ENCODE assay signal across 11 cellular contexts in the genomic region with DNA sequence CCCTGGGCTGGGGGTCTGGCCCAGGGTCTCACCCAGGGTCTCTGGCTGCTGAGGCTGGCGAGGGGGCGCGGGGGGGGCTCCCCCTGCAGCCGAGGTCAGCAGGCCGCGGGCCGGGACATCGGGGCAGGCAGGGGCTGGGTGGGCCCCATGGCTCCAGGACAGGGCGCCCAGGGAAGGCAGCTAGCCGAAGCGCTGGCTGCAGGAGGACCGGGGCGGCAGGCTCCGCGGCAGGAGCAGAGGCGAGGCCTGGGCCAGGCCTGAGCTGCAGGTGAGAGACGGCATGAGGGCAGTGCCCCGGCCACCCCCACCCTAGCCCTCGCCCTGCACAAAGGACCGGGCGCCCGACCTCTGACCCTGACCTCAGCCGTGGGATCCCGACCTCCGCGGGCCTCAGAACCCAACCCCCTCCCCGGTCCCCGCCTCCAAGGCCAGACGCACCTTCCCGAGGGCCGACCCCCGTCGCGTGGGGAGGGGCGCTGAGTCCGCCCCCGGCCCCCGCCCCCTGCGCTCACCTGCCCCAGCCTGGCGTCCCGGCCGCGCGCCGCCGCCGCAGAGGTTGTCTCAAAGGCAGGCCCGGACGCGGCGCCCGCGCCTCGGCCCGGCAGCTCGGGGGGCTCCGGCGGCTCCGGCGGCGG. TPM values are rescaled to one million over a fixed set of nuclear protein-coding genes. Genes with fewer than 3 reads are reported as not detected.
DNase-seq lines count a peak whose midpoint lies in the region; ATAC-seq and TF ChIP-seq lines count a peak whose summit lies in the region.
"Had no signal": no experiment of that assay in that cellular context is flagged by ENCODE, and none has a peak within 500 bp of the region (broad histone marks: within the 10 kb centered on the region; RNA-seq: fewer than 3 reads in every experiment).

No MANE protein-coding gene starts in this region.

- no peak overlapping the region for H3K27ac Mint-ChIP-seq in WTC11

- H3K27ac ChIP-seq in heart right ventricle (peak overlapping the region in 9 of 10 donors; percentile 36 to 78 (median 62)), layer of hippocampus (ENCODE audit: low read depth, low read length) (peak overlapping the region; percentile 4), upper lobe of left lung (peak overlapping the region in 2 of 4 donors; percentile 12 to 31)

- H3K36me3 Mint-ChIP-seq in WTC11: no peaks in the 10 kb centered on the region

- TF ChIP-seq POLR2A in upper lobe of left lung (IDR thresholded peaks at IDR 0.05): no peak

- H3K4me1 ChIP-seq in heart right ventricle: peaks cover 17 to 54% (median 37%) of the 10 kb centered on the region in 9 donors
- peaks cover 40 to 66% (median 51%) of the 10 kb centered on the region in 4 donors for H3K4me1 ChIP-seq in upper lobe of left lung

- 6% methylated on average over 54 to 61 of the region's 61 CpGs for WGBS in heart right ventricle, 2 donors
- WGBS in upper lobe of left lung, 2 donors: 17% methylated on average over 14 of the region's 61 CpGs; no CpG with 5 or more reads in 1 of the 2 donors

- CTCF ChIA-PET in WTC11 (lab: Charles Lee): interaction anchor here (0.6 to 8.9 kb wide), 14 partner anchors 14 to 496 kb away, joined by 3 to 143 read pairs (median 5); partner anchors contain the start of genes NPDC1, SAPCD2 and TPRN

- POLR2A ChIA-PET in WTC11 (lab: Charles Lee): interaction anchor here (2.8 kb wide), 1 partner anchor 21 kb away, joined by 12 read pairs; the partner anchor contains the start of gene TPRN

- peaks cover 4% of the 10 kb centered on the region; the same call in 1 of the 2 replicates for H3K4me1 Mint-ChIP-seq in WTC11

- intact Hi-C loops in heart right ventricle (cut with DNase I) (loop anchor here in 6 of 10 donors (2.0 to 5.0 kb wide), 4 partner anchors 19 to 34 kb away; partner anchors contain the start of genes ANAPC2 (in 5 of the 6), SSNA1 (in 5 of the 6), TPRN (in 1 of the 6) and TUBB4B (in 1 of the 6)), cardiac septum (cut with DNase I) (loop anchor here (2.0 kb wide), 2 partner anchors 21 to 33 kb away; partner anchors contain the start of genes ANAPC2, SSNA1 and TPRN), sciatic nerve (cut with DNase I) (no loop called here)

- H3K9me3 Mint-ChIP-seq in WTC11: no peaks in the 10 kb centered on the region

- no peak for TF ChIP-seq EP300 in upper lobe of left lung (IDR thresholded peaks at IDR 0.05)

- H3K4me3 Mint-ChIP-seq in WTC11: no peak overlapping the region

- H3K4me3 ChIP-seq in heart right ventricle (peak overlapping the region; percentile 18 to 64 (median 50)), upper lobe of left lung (peak overlapping the region; percentile 22 to 66 (median 56))

- H3K27me3 ChIP-seq in heart right ventricle (peaks cover 0 to 5% (median 0%) of the 10 kb centered on the region in 7 donors), layer of hippocampus (ENCODE audit: control insufficient read depth, insufficient read depth, low read length) (peaks cover 2% of the 10 kb centered on the region), upper lobe of left lung (peaks cover 0 to 4% (median 0%) of the 10 kb centered on the region in 4 donors)

- no peaks in the 10 kb centered on the region for H3K27me3 Mint-ChIP-seq in WTC11 (ENCODE audit: low read depth)

- no peak for ATAC-seq in heart right ventricle
- ATAC-seq in WTC11: peak; percentile 9
- no peak for ATAC-seq in upper lobe of left lung (ENCODE audit: low FRiP score in 2 of 2)
- ATAC-seq in GM21723 (IDR thresholded peaks at IDR 0.05; ENCODE audit: unreplicated experiment): no peak
- ATAC-seq in sciatic nerve: no peak

- H3K36me3 ChIP-seq in heart right ventricle (peaks cover 0 to 2% (median 0%) of the 10 kb centered on the region in 9 donors), upper lobe of left lung (peaks cover 0 to under 1% (median 0%) of the 10 kb centered on the region in 4 donors)

- TF ChIP-seq CTCF in heart right ventricle (IDR thresholded peaks at IDR 0.05) (no peak), WTC11 (IDR thresholded peaks at IDR 0.05) (no peak), upper lobe of left lung (IDR thresholded peaks at IDR 0.05) (no peak)

- no peaks in the 10 kb centered on the region for H3K9me3 ChIP-seq in heart right ventricle
- no peaks in the 10 kb centered on the region for H3K9me3 ChIP-seq in upper lobe of left lung

- DNase-seq in heart right ventricle (no peak), cardiac septum (ENCODE audit: low spot score) (no peak), WTC11 (ENCODE audit: low spot score) (peak; percentile 68), upper lobe of left lung (peak in 1 of 2 donors; percentile 90), sciatic nerve (ENCODE audit: low spot score) (no peak)
- DNase-seq in activated effector memory CD4-positive, alpha-beta T cell treated with Interleukin-2 at 50 U/mL for 16 hours: no peak
- DNase-seq: T-helper 9 cell had no signal

TF ChIP-seq in WTC11, 78 proteins besides CTCF, POLR2A, EP300 and RAD21:
- TF ChIP-seq IRF2 (CRISPR knock-in tag; IDR thresholded peaks at IDR 0.05; ENCODE audit: borderline replicate concordance, low read depth) (no peak), SMAD3 (CRISPR knock-in tag; IDR thresholded peaks at IDR 0.05; ENCODE audit: borderline replicate concordance) (no peak), TCF7 (CRISPR knock-in tag; IDR thresholded peaks at IDR 0.05; ENCODE audit: low read depth) (no peak), SP1 (CRISPR knock-in tag; conservative IDR thresholded peaks at IDR 0.05) (peak; percentile 53; the same call in 1 of the 2 replicates), TP53 (CRISPR knock-in tag; IDR thresholded peaks at IDR 0.05) (no peak), ZNF232 (CRISPR knock-in tag; IDR thresholded peaks at IDR 0.05) (no peak), FOXP1 (CRISPR knock-in tag; IDR thresholded peaks at IDR 0.05; ENCODE audit: borderline replicate concordance) (0 out of 2 replicates have a peak, but pooled peaks have one; percentile 34), ZNF396 (CRISPR knock-in tag; IDR thresholded peaks at IDR 0.05; ENCODE audit: borderline replicate concordance) (no peak), ZNF138 (CRISPR knock-in tag; conservative IDR thresholded peaks at IDR 0.05) (no peak)
- TF ChIP-seq, protein P1, sequence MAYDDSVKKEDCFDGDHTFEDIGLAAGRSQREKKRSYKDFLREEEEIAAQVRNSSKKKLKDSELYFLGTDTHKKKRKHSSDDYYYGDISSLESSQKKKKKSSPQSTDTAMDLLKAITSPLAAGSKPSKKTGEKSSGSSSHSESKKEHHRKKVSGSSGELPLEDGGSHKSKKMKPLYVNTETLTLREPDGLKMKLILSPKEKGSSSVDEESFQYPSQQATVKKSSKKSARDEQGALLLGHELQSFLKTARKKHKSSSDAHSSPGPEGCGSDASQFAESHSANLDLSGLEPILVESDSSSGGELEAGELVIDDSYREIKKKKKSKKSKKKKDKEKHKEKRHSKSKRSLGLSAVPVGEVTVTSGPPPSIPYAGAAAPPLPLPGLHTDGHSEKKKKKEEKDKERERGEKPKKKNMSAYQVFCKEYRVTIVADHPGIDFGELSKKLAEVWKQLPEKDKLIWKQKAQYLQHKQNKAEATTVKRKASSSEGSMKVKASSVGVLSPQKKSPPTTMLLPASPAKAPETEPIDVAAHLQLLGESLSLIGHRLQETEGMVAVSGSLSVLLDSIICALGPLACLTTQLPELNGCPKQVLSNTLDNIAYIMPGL (CRISPR knock-in tag; IDR thresholded peaks at IDR 0.05): peak; percentile 45; the same call in 1 of the 2 replicates
- TF ChIP-seq, protein P2, sequence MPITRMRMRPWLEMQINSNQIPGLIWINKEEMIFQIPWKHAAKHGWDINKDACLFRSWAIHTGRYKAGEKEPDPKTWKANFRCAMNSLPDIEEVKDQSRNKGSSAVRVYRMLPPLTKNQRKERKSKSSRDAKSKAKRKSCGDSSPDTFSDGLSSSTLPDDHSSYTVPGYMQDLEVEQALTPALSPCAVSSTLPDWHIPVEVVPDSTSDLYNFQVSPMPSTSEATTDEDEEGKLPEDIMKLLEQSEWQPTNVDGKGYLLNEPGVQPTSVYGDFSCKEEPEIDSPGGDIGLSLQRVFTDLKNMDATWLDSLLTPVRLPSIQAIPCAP (CRISPR knock-in tag; IDR thresholded peaks at IDR 0.05): no peak
- TF ChIP-seq, protein P3, sequence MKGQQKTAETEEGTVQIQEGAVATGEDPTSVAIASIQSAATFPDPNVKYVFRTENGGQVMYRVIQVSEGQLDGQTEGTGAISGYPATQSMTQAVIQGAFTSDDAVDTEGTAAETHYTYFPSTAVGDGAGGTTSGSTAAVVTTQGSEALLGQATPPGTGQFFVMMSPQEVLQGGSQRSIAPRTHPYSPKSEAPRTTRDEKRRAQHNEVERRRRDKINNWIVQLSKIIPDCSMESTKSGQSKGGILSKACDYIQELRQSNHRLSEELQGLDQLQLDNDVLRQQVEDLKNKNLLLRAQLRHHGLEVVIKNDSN (CRISPR knock-in tag; IDR thresholded peaks at IDR 0.05): no peak
TF ChIP-seq in WTC11: peak in this region for 3.

RNA-seq across cellular contexts. Expression of gene RNF208, which starts 0.4 kb away (rescaled TPM):
- total RNA-seq in heart right ventricle (10 to 100 TPM; 20.7 to 34.5 (median 24.1) TPM), cardiac septum (22.2 TPM), WTC11 (2021) (13.3 to 14.8 TPM (median 14.3 TPM) in 3 replicates), upper lobe of left lung (10 to 100 TPM in 1 of 6 donors, 1 to 10 TPM in 5; 2.3 to 12.6 (median 4.5) TPM), sciatic nerve (10.6 TPM)
- 10 to 100 TPM; 14.2 to 83.8 TPM for polyA plus RNA-seq in heart right ventricle
- total RNA-seq: G401, LHCN-M2 had no signal

RNA-seq across cellular contexts. Expression of gene CYSRT1, which starts 3.4 kb away (rescaled TPM):
- total RNA-seq in heart right ventricle: under 1 TPM in 6 of 10 donors, not detected in 4; 0.21 to 0.71 (median 0.37) TPM
- under 1 TPM; 0.19 to 0.59 TPM for polyA plus RNA-seq in heart right ventricle
- total RNA-seq in cardiac septum: not detected
- total RNA-seq in WTC11 (2021): 2.8 to 3.5 TPM (median 2.9 TPM) in 3 replicates
- total RNA-seq in upper lobe of left lung: 1 to 10 TPM in 2 of 6 donors, under 1 TPM in 3, not detected in 1; 0.20 to 2.0 (median 0.97) TPM
- total RNA-seq in sciatic nerve: not detected

RNA-seq across cellular contexts. Expression of gene RNF224, which starts 5.7 kb away (rescaled TPM):
- under 1 TPM in 1 of 10 donors, not detected in 9; 0.14 TPM for total RNA-seq in heart right ventricle
- polyA plus RNA-seq in heart right ventricle: not detected
- total RNA-seq in cardiac septum: not detected
- total RNA-seq in WTC11 (2021): 0.32 to 0.59 TPM (median 0.41 TPM) in 3 replicates
- total RNA-seq in upper lobe of left lung: under 1 TPM in 3 of 6 donors, not detected in 3; 0.46 to 0.59 (median 0.57) TPM
- total RNA-seq in sciatic nerve: not detected
- total RNA-seq: G401 had no signal

RNA-seq across cellular contexts. Expression of gene SLC34A3, which starts 9.1 kb away (rescaled TPM):
- total RNA-seq in heart right ventricle (not detected), cardiac septum (not detected), WTC11 (2021) (0.13 to 0.23 TPM (median 0.14 TPM) in 3 replicates), upper lobe of left lung (under 1 TPM in 2 of 6 donors, not detected in 4; 0.10 to 0.17 TPM), sciatic nerve (not detected)
- polyA plus RNA-seq in heart right ventricle: not detected
- total RNA-seq: G401 had no signal

RNA-seq across cellular contexts. Expression of gene NDOR1, which starts 16.1 kb away (rescaled TPM):
- 10 to 100 TPM in 1 of 10 donors, 1 to 10 TPM in 9; 4.6 to 10.1 (median 5.4) TPM for total RNA-seq in heart right ventricle
- 10 to 100 TPM in 1 of 2 donors, 1 to 10 TPM in 1; 6.5 to 10.6 TPM for polyA plus RNA-seq in heart right ventricle
- 8.0 TPM for total RNA-seq in cardiac septum
- total RNA-seq in WTC11 (2021): 40.3 to 49.0 TPM (median 43.2 TPM) in 3 replicates
- 10 to 100 TPM in 4 of 6 donors, 1 to 10 TPM in 2; 7.7 to 54.5 (median 18.5) TPM for total RNA-seq in upper lobe of left lung
- total RNA-seq in sciatic nerve: 16.5 TPM
